In the genomic region with DNA sequence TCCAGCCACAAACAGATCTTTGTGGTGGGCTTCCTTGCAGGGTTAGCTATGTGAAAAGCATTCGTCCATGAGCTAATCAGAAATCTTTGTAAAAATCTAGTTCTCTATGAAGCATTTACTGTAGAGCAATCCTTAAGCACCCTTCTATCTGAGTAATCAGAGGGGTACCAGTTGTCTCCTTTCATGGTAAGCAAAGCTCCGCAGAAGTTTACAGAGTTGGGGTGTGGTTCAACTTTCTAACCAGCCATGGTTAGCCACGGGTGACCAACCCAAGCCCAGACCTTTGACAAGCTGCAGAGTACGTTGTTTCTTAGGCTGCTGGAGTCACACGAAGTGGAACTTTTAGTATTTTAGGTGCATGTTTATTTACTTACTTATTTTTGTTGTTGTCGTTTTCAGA, we compare ENCODE assay signal across 9 cellular contexts.
DNase-seq lines count a peak whose midpoint lies in the region; ATAC-seq and FAIRE-seq lines count a peak whose summit lies in the region.
"Had no signal": no experiment of that assay in that cellular context is flagged by ENCODE, and none has a peak within 500 bp of the region (broad histone marks: within the 10 kb centered on the region; RNA-seq: fewer than 3 reads in every experiment).

No MANE protein-coding gene starts in this region.

- no peak for FAIRE-seq in frontal cortex (lab: Jason Lieb, UNC)

- ATAC-seq in GM19035 (IDR thresholded peaks at IDR 0.05; ENCODE audit: unreplicated experiment) = peak; percentile 29
- ATAC-seq in HG02852 (IDR thresholded peaks at IDR 0.05; ENCODE audit: unreplicated experiment) = peak; percentile 29
- ATAC-seq in T-cell (replicated peaks in 1 of 4) = no peak
- peak in 1 of 2 donors; percentile 46 for ATAC-seq in stimulated activated naive B cell treated with anti-CD40 and anti-IgM and Interleukin-4, amounts not matched to agents 10 μg/mL and 1 μg/mL and 100 μg/mL, for 72 hours (replicated peaks)

- peaks cover 24% of the 10 kb centered on the region for H3K36me3 Mint-ChIP-seq in T-cell
- peaks cover 10 to 15% of the 10 kb centered on the region in 2 donors for H3K36me3 Mint-ChIP-seq in stimulated activated naive B cell treated with anti-CD40 and anti-IgM and Interleukin-4, amounts not matched to agents 10 μg/mL and 1 μg/mL and 100 μg/mL, for 72 hours

- POLR2A ChIA-PET in T-cell (lab: Charles Lee) = interaction anchor here (0.6 to 0.7 kb wide), 2 partner anchors 81 to 508 kb away, joined by 3 to 5 read pairs; no protein-coding TSS in a partner anchor

- DNase-seq in T-cell (no peak), frontal cortex (ENCODE audit: low spot score in 2 of 2) (no peak), NCI-H1436 (lab: John Stamatoyannopoulos, UW) (no peak)
- no peak for DNase-seq in stimulated activated naive B cell treated with anti-CD40 and anti-IgM and Interleukin-4, amounts not matched to agents 10 μg/mL and 1 μg/mL and 100 μg/mL, for 72 hours
- DNase-seq in central memory CD4-positive, alpha-beta T cell = no peak
- DNase-seq: NCI-H2029 treated with DMSO at 0.1 percent for 48 hours had no signal

- no peaks in the 10 kb centered on the region for H3K27me3 Mint-ChIP-seq in T-cell
- H3K27me3 Mint-ChIP-seq in stimulated activated naive B cell treated with anti-CD40 and anti-IgM and Interleukin-4, amounts not matched to agents 10 μg/mL and 1 μg/mL and 100 μg/mL, for 72 hours = no peaks in the 10 kb centered on the region

- peaks cover 51 to 60% (median 51%) of the 10 kb centered on the region in 3 donors for H3K4me1 Mint-ChIP-seq in T-cell
- peaks cover 19 to 33% of the 10 kb centered on the region in 2 donors for H3K4me1 Mint-ChIP-seq in stimulated activated naive B cell treated with anti-CD40 and anti-IgM and Interleukin-4, amounts not matched to agents 10 μg/mL and 1 μg/mL and 100 μg/mL, for 72 hours

- H3K9me3 Mint-ChIP-seq in T-cell = no peaks in the 10 kb centered on the region
- no peaks in the 10 kb centered on the region for H3K9me3 Mint-ChIP-seq in stimulated activated naive B cell treated with anti-CD40 and anti-IgM and Interleukin-4, amounts not matched to agents 10 μg/mL and 1 μg/mL and 100 μg/mL, for 72 hours
- H3K9me3 Mint-ChIP-seq: activated naive CD4-positive, alpha-beta T cell treated with anti-CD3 and anti-CD28 coated beads for 36 hours had no signal

- CTCF ChIA-PET in T-cell (lab: Charles Lee) = interaction anchor here in 1 of 2 donors (0.6 to 0.7 kb wide), 2 partner anchors 92 to 301 kb away, joined by 3 to 6 read pairs; no protein-coding TSS in a partner anchor

- H3K4me3 Mint-ChIP-seq in T-cell = peak overlapping the region in 1 of 3 donors; percentile 61
- H3K4me3 Mint-ChIP-seq in stimulated activated naive B cell treated with anti-CD40 and anti-IgM and Interleukin-4, amounts not matched to agents 10 μg/mL and 1 μg/mL and 100 μg/mL, for 72 hours = no peak overlapping the region
- H3K4me3 Mint-ChIP-seq: activated naive CD4-positive, alpha-beta T cell treated with anti-CD3 and anti-CD28 coated beads for 36 hours had no signal

- peak overlapping the region; percentile 63 to 80 for H3K27ac Mint-ChIP-seq in T-cell
- peak overlapping the region; percentile 48 for H3K27ac Mint-ChIP-seq in stimulated activated naive B cell treated with anti-CD40 and anti-IgM and Interleukin-4, amounts not matched to agents 10 μg/mL and 1 μg/mL and 100 μg/mL, for 72 hours
- H3K27ac Mint-ChIP-seq: activated naive CD4-positive, alpha-beta T cell treated with anti-CD3 and anti-CD28 coated beads for 36 hours had no signal

Comparison
In these comparisons a context has a peak if more than half of its experiments do, and no peak if none do; other contexts are left out.
1. ATAC-seq: peak in GM19035 (single experiment) and HG02852 (single experiment); none in T-cell (0 of 4).